7 cellular contexts compared by ENCODE assay signal in genomic region chr11:68146704-68147474, GRCh38. TPM values are rescaled to one million over a fixed set of nuclear protein-coding genes. Genes with fewer than 3 reads are reported as not detected.
DNase-seq lines count a peak whose midpoint lies in the region; ATAC-seq and TF ChIP-seq lines count a peak whose summit lies in the region.

No MANE protein-coding gene starts in this region.

- no peak for ATAC-seq in HG03108 (IDR thresholded peaks at IDR 0.05; ENCODE audit: unreplicated experiment)

- 57% methylated on average over 10 of the region's 13 CpGs for WGBS in suprapubic skin

- H3K27ac ChIP-seq in suprapubic skin, result peak overlapping the region; percentile 57

- no peak for TF ChIP-seq EP300 in suprapubic skin (IDR thresholded peaks at IDR 0.05)

- H3K4me1 ChIP-seq in suprapubic skin, result peaks cover 25% of the 10 kb centered on the region

- TF ChIP-seq CTCF in foreskin fibroblast (IDR thresholded peaks at IDR 0.05; ENCODE audit: low read depth, low read length) (no peak), suprapubic skin (IDR thresholded peaks at IDR 0.05) (no peak)

- H3K36me3 ChIP-seq in suprapubic skin, result no peaks in the 10 kb centered on the region

- H3K9me3 ChIP-seq in suprapubic skin, result no peaks in the 10 kb centered on the region

- TF ChIP-seq POLR2A in suprapubic skin (IDR thresholded peaks at IDR 0.05), result no peak

- no peaks in the 10 kb centered on the region for H3K27me3 ChIP-seq in suprapubic skin

- DNase-seq in HT1080 (ENCODE audit: low read depth) (peak; percentile 52), OCI-M1 (lab: John Stamatoyannopoulos, UW) (peak; percentile 97), foreskin fibroblast (peak; percentile 38 to 64), suprapubic skin (ENCODE audit: low spot score in 2 of 2) (peak in 1 of 2 donors; percentile 71), NK-92 (lab: John Stamatoyannopoulos, UW; ENCODE audit: unreplicated experiment) (no peak), germinal center (ENCODE audit: low spot score) (no peak)

- H3K4me3 ChIP-seq in foreskin fibroblast (ENCODE audit: low read depth in 1 of 2, low read length in 2 of 2), result no peak overlapping the region
- no peak overlapping the region for H3K4me3 ChIP-seq in suprapubic skin

RNA-seq across cellular contexts. Expression of gene CHKA, which starts 25.7 kb away (rescaled TPM):
- total RNA-seq in HT1080 (2014; rRNA removed; shearing (Covaris generic)), result 10.0 and 17.4 TPM in 2 replicates
- polyA plus RNA-seq in HT1080 (2015; cell fraction: cytosol; rRNA removed), result 5.5 and 5.6 TPM in 2 replicates
- 19.6 and 24.2 TPM in 2 replicates for polyA plus RNA-seq in HT1080 (2015; cell fraction: nucleus; rRNA removed)
- total RNA-seq in suprapubic skin, result 10 to 100 TPM in 3 of 4 donors, 1 to 10 TPM in 1; 7.8 to 21.4 (median 15.3) TPM

Comparison
In these comparisons a context has a peak if more than half of its experiments do, and no peak if none do; other contexts are left out.
1. DNase-seq: peak in HT1080 (single experiment), OCI-M1 (single experiment) and foreskin fibroblast (2 of 2); none in NK-92 (single experiment) and germinal center (single experiment).